In genomic region chr2:205682239-205683021, GRCh38 we compare ENCODE assay signal across 1 cellular context.
A peak's percentile ranks its signal among the peaks of the same experiment; 100 is the strongest.
TF ChIP-seq lines count a peak whose summit lies in the region.

A gene with protein sequence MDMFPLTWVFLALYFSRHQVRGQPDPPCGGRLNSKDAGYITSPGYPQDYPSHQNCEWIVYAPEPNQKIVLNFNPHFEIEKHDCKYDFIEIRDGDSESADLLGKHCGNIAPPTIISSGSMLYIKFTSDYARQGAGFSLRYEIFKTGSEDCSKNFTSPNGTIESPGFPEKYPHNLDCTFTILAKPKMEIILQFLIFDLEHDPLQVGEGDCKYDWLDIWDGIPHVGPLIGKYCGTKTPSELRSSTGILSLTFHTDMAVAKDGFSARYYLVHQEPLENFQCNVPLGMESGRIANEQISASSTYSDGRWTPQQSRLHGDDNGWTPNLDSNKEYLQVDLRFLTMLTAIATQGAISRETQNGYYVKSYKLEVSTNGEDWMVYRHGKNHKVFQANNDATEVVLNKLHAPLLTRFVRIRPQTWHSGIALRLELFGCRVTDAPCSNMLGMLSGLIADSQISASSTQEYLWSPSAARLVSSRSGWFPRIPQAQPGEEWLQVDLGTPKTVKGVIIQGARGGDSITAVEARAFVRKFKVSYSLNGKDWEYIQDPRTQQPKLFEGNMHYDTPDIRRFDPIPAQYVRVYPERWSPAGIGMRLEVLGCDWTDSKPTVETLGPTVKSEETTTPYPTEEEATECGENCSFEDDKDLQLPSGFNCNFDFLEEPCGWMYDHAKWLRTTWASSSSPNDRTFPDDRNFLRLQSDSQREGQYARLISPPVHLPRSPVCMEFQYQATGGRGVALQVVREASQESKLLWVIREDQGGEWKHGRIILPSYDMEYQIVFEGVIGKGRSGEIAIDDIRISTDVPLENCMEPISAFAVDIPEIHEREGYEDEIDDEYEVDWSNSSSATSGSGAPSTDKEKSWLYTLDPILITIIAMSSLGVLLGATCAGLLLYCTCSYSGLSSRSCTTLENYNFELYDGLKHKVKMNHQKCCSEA (plus strand): TSS chr2:205682501. CDS start chr2:205683291, 790 bp downstream.

TF ChIP-seq in endothelial cell of umbilical vein, 7 proteins besides CTCF, POLR2A, EP300 and RAD21:
- TF ChIP-seq POLR2AphosphoS5 (IDR thresholded peaks at IDR 0.05; ENCODE audit: insufficient read depth, low read depth, low read length) (peak; percentile 91), MYC (IDR thresholded peaks at IDR 0.05; ENCODE audit: low read depth, low read length) (no peak), FOS (IDR thresholded peaks at IDR 0.05; ENCODE audit: borderline replicate concordance, insufficient read depth, low read length) (no peak), JUN (IDR thresholded peaks at IDR 0.05; ENCODE audit: borderline replicate concordance, insufficient read depth, insufficient read length, low read depth) (no peak), GATA2 (IDR thresholded peaks at IDR 0.05; ENCODE audit: insufficient read depth, insufficient read length, low read depth, low read length) (no peak), EZH2 (IDR thresholded peaks at IDR 0.05; ENCODE audit: borderline replicate concordance, low read depth, low read length, severe bottlenecking) (no peak), MAX (IDR thresholded peaks at IDR 0.05; ENCODE audit: insufficient read depth, insufficient read length) (peak; percentile 16)
